In the genomic region with DNA sequence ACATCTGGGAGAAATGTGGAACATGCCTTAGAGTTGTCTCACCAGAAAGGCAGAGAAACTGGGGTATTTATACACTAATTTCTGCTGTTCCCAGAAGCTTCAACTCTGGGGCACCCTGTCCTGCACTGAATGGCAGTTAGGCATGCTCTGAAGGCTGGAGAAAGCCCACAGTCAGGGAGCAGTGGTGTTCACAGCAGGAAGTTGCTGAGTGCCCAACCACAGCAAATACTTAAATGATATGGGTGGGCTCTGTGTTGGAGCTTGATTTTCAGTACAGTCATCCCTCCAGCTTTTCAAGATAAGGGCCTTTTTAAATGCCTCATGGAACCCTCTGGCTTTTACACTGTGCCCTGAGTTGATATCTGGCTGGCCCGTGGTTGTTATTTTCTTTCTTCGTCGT, we compare ENCODE assay signal across 6 cellular contexts.
"Had no signal": no experiment of that assay in that cellular context is flagged by ENCODE, and none has a peak within 500 bp of the region (broad histone marks: within the 10 kb centered on the region; RNA-seq: fewer than 3 reads in every experiment).

No MANE protein-coding gene starts in this region.

- H3K27ac Mint-ChIP-seq: IgD-negative memory B cell had no signal

- H3K36me3 Mint-ChIP-seq: IgD-negative memory B cell had no signal

- H3K4me3 ChIP-seq: K562 had no signal

- H3K4me1 Mint-ChIP-seq: IgD-negative memory B cell had no signal

- H3K27ac ChIP-seq: HL-60 had no signal

- DNase-seq: IMR-90, KBM-7, KG1 had no signal

- H3K4me3 Mint-ChIP-seq: IgD-negative memory B cell had no signal
